Comparison of ENCODE assay signal across 1 cellular context in genomic region chr12:6140646-6141045, GRCh38.
TF ChIP-seq lines count a peak whose summit lies in the region.

No MANE protein-coding gene starts in this region.

TF ChIP-seq in GM23338, 12 proteins besides CTCF, POLR2A, EP300 and RAD21 (continued from another document):
- TF ChIP-seq ZNF462 (CRISPR knock-in tag; IDR thresholded peaks at IDR 0.05) (no peak), CREB1 (CRISPR knock-in tag; IDR thresholded peaks at IDR 0.05; ENCODE audit: low read depth) (no peak)
- TF ChIP-seq, protein P1, sequence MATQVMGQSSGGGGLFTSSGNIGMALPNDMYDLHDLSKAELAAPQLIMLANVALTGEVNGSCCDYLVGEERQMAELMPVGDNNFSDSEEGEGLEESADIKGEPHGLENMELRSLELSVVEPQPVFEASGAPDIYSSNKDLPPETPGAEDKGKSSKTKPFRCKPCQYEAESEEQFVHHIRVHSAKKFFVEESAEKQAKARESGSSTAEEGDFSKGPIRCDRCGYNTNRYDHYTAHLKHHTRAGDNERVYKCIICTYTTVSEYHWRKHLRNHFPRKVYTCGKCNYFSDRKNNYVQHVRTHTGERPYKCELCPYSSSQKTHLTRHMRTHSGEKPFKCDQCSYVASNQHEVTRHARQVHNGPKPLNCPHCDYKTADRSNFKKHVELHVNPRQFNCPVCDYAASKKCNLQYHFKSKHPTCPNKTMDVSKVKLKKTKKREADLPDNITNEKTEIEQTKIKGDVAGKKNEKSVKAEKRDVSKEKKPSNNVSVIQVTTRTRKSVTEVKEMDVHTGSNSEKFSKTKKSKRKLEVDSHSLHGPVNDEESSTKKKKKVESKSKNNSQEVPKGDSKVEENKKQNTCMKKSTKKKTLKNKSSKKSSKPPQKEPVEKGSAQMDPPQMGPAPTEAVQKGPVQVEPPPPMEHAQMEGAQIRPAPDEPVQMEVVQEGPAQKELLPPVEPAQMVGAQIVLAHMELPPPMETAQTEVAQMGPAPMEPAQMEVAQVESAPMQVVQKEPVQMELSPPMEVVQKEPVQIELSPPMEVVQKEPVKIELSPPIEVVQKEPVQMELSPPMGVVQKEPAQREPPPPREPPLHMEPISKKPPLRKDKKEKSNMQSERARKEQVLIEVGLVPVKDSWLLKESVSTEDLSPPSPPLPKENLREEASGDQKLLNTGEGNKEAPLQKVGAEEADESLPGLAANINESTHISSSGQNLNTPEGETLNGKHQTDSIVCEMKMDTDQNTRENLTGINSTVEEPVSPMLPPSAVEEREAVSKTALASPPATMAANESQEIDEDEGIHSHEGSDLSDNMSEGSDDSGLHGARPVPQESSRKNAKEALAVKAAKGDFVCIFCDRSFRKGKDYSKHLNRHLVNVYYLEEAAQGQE (IDR thresholded peaks at IDR 0.05; ENCODE audit: unreplicated experiment) = no peak
